25 cellular contexts compared by ENCODE assay signal in the genomic region with DNA sequence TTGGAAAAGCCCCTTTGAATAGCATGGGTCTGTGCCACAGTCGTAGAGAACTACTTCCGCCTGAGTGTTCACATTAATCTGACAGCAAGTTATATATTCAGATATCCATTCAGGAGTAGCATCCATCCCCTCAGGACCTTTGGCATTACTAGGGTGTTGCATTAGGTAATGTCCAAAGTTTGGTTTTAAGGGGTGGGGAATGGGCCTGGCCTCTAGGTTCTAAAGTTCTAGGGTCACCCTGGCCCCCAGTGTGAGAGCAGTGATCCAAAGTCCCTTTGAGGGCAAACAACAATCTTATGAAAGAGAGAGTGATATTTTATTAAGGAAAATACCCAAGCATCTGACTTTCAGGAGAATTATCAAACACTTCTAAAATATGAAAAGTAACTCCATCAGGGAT. TPM values are rescaled to one million over a fixed set of nuclear protein-coding genes. Genes with fewer than 3 reads are reported as not detected.
DNase-seq lines count a peak whose midpoint lies in the region; ATAC-seq, FAIRE-seq and TF ChIP-seq lines count a peak whose summit lies in the region.
"Had no signal": no experiment of that assay in that cellular context is flagged by ENCODE, and none has a peak within 500 bp of the region (broad histone marks: within the 10 kb centered on the region; RNA-seq: fewer than 3 reads in every experiment).

No MANE protein-coding gene starts in this region.

- FAIRE-seq in bronchial epithelial cell (lab: Jason Lieb, UNC): peak; percentile 23
- FAIRE-seq: A204.1, G401.6, GM12892, GM19239, H1 had no signal

- 37% methylated on average over 2 of the region's 2 CpGs for WGBS in liver

- H3K9ac ChIP-seq in liver (ENCODE audit: low read depth in 1 of 2, low read length in 2 of 2): no peak overlapping the region
- H3K9ac ChIP-seq: BLaER1, GM23248 had no signal

- no peaks in the 10 kb centered on the region for H3K9me3 ChIP-seq in liver (ENCODE audit: control insufficient read depth in 4 of 4, low read length in 3 of 4)
- H3K9me3 ChIP-seq: BLaER1, Caco-2 had no signal

- peak; percentile 35 to 43 for TF ChIP-seq RAD21 in liver (IDR thresholded peaks at IDR 0.05)

- no peaks in the 10 kb centered on the region for H3K9me3 Mint-ChIP-seq in T-helper 1 cell treated with Interleukin-12 subunit alpha and Interleukin-12 subunit beta and Interleukin-4 antibody, amounts not matched to agents 30 μg/mL and 1 μg/mL, for 36 hours
- H3K9me3 Mint-ChIP-seq: CD4-positive, CD25-positive, alpha-beta regulatory T cell; CD8-positive, alpha-beta T cell had no signal

- H3K4me3 ChIP-seq in bronchial epithelial cell (ENCODE audit: low read depth, low read length) (no peak overlapping the region), liver (ENCODE audit: low read depth in 1 of 3, low read length in 3 of 3) (no peak overlapping the region)
- H3K4me3 ChIP-seq: BLaER1, GM23248 had no signal

- peak overlapping the region; percentile 20 for H3K27ac Mint-ChIP-seq in T-helper 1 cell treated with Interleukin-12 subunit alpha and Interleukin-12 subunit beta and Interleukin-4 antibody, amounts not matched to agents 30 μg/mL and 1 μg/mL, for 36 hours
- H3K27ac Mint-ChIP-seq: B cell; CD4-positive, CD25-positive, alpha-beta regulatory T cell; CD8-positive, alpha-beta T cell had no signal

- H3K36me3 Mint-ChIP-seq in T-helper 1 cell treated with Interleukin-12 subunit alpha and Interleukin-12 subunit beta and Interleukin-4 antibody, amounts not matched to agents 30 μg/mL and 1 μg/mL, for 36 hours (ENCODE audit: low read depth): peaks cover 41% of the 10 kb centered on the region
- H3K36me3 Mint-ChIP-seq: CD4-positive, CD25-positive, alpha-beta regulatory T cell; CD8-positive, alpha-beta T cell had no signal

- H3K4me1 ChIP-seq in liver (ENCODE audit: control insufficient read depth in 4 of 4, insufficient read depth in 4 of 4, low read length in 3 of 4): peaks cover 2 to 20% (median 16%) of the 10 kb centered on the region in 4 donors
- H3K4me1 ChIP-seq: BLaER1, Caco-2 had no signal

- ATAC-seq in GM21737 (IDR thresholded peaks at IDR 0.05; ENCODE audit: unreplicated experiment): no peak
- ATAC-seq: CD8-positive, alpha-beta T cell; HCT116 had no signal

- peak overlapping the region; percentile 48 for H3K27ac ChIP-seq in liver (ENCODE audit: low read depth in 1 of 2, low read length in 2 of 2)
- H3K27ac ChIP-seq: 22Rv1, BLaER1, C4-2B, GM23248 had no signal

- no peaks in the 10 kb centered on the region for H3K27me3 Mint-ChIP-seq in T-helper 1 cell treated with Interleukin-12 subunit alpha and Interleukin-12 subunit beta and Interleukin-4 antibody, amounts not matched to agents 30 μg/mL and 1 μg/mL, for 36 hours (ENCODE audit: low read depth)
- H3K27me3 Mint-ChIP-seq: B cell; CD4-positive, CD25-positive, alpha-beta regulatory T cell had no signal

- H3K4me1 Mint-ChIP-seq in T-helper 1 cell treated with Interleukin-12 subunit alpha and Interleukin-12 subunit beta and Interleukin-4 antibody, amounts not matched to agents 30 μg/mL and 1 μg/mL, for 36 hours (ENCODE audit: low read depth): peaks cover 3% of the 10 kb centered on the region
- H3K4me1 Mint-ChIP-seq: B cell had no signal

- H3K36me3 ChIP-seq in bronchial epithelial cell (ENCODE audit: control insufficient read depth, insufficient read depth, low read length) (no peaks in the 10 kb centered on the region), liver (ENCODE audit: control insufficient read depth in 4 of 4, insufficient read depth in 3 of 4, low read depth in 1 of 4, low read length in 3 of 4) (no peaks in the 10 kb centered on the region)

- H3K4me3 Mint-ChIP-seq in T-helper 1 cell treated with Interleukin-12 subunit alpha and Interleukin-12 subunit beta and Interleukin-4 antibody, amounts not matched to agents 30 μg/mL and 1 μg/mL, for 36 hours: no peak overlapping the region
- H3K4me3 Mint-ChIP-seq: B cell; CD4-positive, CD25-positive, alpha-beta regulatory T cell; CD8-positive, alpha-beta T cell had no signal

- no peak for TF ChIP-seq CTCF in bronchial epithelial cell (IDR thresholded peaks at IDR 0.05; ENCODE audit: insufficient read depth, low read length, severe bottlenecking)
- no peak for TF ChIP-seq CTCF in liver (IDR thresholded peaks at IDR 0.05; ENCODE audit: low read depth, low read length, missing input control)

- H3K27me3 ChIP-seq in bronchial epithelial cell (ENCODE audit: control insufficient read depth, insufficient read depth, low read length) (no peaks in the 10 kb centered on the region), liver (ENCODE audit: control insufficient read depth in 4 of 4, insufficient read depth in 4 of 4, low read length in 3 of 4) (no peaks in the 10 kb centered on the region)
- H3K27me3 ChIP-seq: BLaER1 had no signal

- DNase-seq in T-helper 1 cell: no peak
- no peak for DNase-seq in bronchial epithelial cell (ENCODE audit: low read depth)
- no peak for DNase-seq in NCI-H1092 treated with DMSO at 0.1 percent for 48 hours (lab: John Stamatoyannopoulos, UW)
- DNase-seq in NCI-H1436 (lab: John Stamatoyannopoulos, UW): no peak
- DNase-seq in amygdala (lab: John Stamatoyannopoulos, UW): no peak
- DNase-seq: Caco-2; CD4-positive, CD25-positive, alpha-beta regulatory T cell; CD8-positive, alpha-beta T cell; DMS153; DND-41; GM23248; H7 had no signal

TF ChIP-seq in liver, 16 proteins besides CTCF, POLR2A, EP300 and RAD21:
- peak; percentile 99 for TF ChIP-seq HNF4G (IDR thresholded peaks at IDR 0.05)
- TF ChIP-seq, protein P1, sequence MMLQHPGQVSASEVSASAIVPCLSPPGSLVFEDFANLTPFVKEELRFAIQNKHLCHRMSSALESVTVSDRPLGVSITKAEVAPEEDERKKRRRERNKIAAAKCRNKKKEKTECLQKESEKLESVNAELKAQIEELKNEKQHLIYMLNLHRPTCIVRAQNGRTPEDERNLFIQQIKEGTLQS (IDR thresholded peaks at IDR 0.05): no peak
- peak; percentile 58 to 82 for TF ChIP-seq JUND (IDR thresholded peaks at IDR 0.05)
- TF ChIP-seq, protein P2, sequence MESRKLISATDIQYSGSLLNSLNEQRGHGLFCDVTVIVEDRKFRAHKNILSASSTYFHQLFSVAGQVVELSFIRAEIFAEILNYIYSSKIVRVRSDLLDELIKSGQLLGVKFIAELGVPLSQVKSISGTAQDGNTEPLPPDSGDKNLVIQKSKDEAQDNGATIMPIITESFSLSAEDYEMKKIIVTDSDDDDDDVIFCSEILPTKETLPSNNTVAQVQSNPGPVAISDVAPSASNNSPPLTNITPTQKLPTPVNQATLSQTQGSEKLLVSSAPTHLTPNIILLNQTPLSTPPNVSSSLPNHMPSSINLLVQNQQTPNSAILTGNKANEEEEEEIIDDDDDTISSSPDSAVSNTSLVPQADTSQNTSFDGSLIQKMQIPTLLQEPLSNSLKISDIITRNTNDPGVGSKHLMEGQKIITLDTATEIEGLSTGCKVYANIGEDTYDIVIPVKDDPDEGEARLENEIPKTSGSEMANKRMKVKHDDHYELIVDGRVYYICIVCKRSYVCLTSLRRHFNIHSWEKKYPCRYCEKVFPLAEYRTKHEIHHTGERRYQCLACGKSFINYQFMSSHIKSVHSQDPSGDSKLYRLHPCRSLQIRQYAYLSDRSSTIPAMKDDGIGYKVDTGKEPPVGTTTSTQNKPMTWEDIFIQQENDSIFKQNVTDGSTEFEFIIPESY (IDR thresholded peaks at IDR 0.05): peak; percentile 79
- peak; percentile 72 for TF ChIP-seq FOXA1 (IDR thresholded peaks at IDR 0.05)
- peak; percentile 93 to 95 for TF ChIP-seq RXRA (IDR thresholded peaks at IDR 0.05)
- TF ChIP-seq, protein P3, sequence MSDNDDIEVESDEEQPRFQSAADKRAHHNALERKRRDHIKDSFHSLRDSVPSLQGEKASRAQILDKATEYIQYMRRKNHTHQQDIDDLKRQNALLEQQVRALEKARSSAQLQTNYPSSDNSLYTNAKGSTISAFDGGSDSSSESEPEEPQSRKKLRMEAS (IDR thresholded peaks at IDR 0.05): peak; percentile 69
- TF ChIP-seq EGR1 (IDR thresholded peaks at IDR 0.05; ENCODE audit: low read depth in 2 of 2): peak in 1 of 2 donors; percentile 29
- TF ChIP-seq, protein P4, sequence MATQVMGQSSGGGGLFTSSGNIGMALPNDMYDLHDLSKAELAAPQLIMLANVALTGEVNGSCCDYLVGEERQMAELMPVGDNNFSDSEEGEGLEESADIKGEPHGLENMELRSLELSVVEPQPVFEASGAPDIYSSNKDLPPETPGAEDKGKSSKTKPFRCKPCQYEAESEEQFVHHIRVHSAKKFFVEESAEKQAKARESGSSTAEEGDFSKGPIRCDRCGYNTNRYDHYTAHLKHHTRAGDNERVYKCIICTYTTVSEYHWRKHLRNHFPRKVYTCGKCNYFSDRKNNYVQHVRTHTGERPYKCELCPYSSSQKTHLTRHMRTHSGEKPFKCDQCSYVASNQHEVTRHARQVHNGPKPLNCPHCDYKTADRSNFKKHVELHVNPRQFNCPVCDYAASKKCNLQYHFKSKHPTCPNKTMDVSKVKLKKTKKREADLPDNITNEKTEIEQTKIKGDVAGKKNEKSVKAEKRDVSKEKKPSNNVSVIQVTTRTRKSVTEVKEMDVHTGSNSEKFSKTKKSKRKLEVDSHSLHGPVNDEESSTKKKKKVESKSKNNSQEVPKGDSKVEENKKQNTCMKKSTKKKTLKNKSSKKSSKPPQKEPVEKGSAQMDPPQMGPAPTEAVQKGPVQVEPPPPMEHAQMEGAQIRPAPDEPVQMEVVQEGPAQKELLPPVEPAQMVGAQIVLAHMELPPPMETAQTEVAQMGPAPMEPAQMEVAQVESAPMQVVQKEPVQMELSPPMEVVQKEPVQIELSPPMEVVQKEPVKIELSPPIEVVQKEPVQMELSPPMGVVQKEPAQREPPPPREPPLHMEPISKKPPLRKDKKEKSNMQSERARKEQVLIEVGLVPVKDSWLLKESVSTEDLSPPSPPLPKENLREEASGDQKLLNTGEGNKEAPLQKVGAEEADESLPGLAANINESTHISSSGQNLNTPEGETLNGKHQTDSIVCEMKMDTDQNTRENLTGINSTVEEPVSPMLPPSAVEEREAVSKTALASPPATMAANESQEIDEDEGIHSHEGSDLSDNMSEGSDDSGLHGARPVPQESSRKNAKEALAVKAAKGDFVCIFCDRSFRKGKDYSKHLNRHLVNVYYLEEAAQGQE (IDR thresholded peaks at IDR 0.05): peak; percentile 83
- TF ChIP-seq FOXA2 (IDR thresholded peaks at IDR 0.05): peak; percentile 46
- TF ChIP-seq SP1 (IDR thresholded peaks at IDR 0.05): peak; percentile 98
- TF ChIP-seq GABPA (IDR thresholded peaks at IDR 0.05 in 1 of 2, conservative IDR thresholded peaks at IDR 0.05 in 1 of 2): peak in 1 of 2 donors; percentile 21
- TF ChIP-seq YY1 (IDR thresholded peaks at IDR 0.05): peak; percentile 60
- TF ChIP-seq HNF4A (conservative IDR thresholded peaks at IDR 0.05): peak; percentile 100
- TF ChIP-seq NR2F2 (IDR thresholded peaks at IDR 0.05): peak; percentile 81
- no peak for TF ChIP-seq TAF1 (conservative IDR thresholded peaks at IDR 0.05)

RNA-seq across cellular contexts. Expression of a gene that starts 12.3 kb away (rescaled TPM):
- under 0.01 and 0.38 TPM in 2 replicates for total RNA-seq in bronchial epithelial cell
- total RNA-seq in liver: 10 to 100 TPM in 1 of 2 donors, under 1 TPM in 1; under 0.01 to 10.0 TPM
- under 1 TPM; 0.32 to 0.37 TPM for polyA plus RNA-seq in liver
